10 cellular contexts compared by ENCODE assay signal in the genomic region with DNA sequence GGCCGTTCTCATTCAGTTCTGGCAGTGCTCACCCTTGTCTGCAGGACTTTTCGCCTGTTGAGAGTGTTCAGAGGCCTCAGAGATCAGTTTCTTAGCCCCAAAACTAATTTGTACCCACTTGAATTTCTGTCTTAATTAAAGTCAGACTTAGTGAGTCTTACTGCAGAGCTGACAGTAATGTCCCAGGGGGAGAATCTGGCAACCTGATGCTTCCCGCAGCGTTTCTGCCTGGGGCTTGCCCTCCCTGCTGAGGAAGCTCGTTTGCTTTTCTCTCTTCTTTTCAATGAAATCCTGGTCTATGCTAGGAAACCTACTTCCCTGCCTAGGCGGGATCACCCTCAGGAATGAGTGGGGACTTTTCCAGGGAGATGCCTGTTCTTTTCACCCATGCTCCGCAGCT. TPM values are rescaled to one million over a fixed set of nuclear protein-coding genes. Genes with fewer than 3 reads are reported as not detected.
DNase-seq lines count a peak whose midpoint lies in the region; ATAC-seq, FAIRE-seq and TF ChIP-seq lines count a peak whose summit lies in the region.
"Had no signal": no experiment of that assay in that cellular context is flagged by ENCODE, and none has a peak within 500 bp of the region (broad histone marks: within the 10 kb centered on the region; RNA-seq: fewer than 3 reads in every experiment).

No MANE protein-coding gene starts in this region.

- no peak for TF ChIP-seq POLR2A in H1 (IDR thresholded peaks at IDR 0.05; ENCODE audit: control extremely low read depth in 1 of 2, low read depth in 2 of 2, low read length in 2 of 2)

- no peak overlapping the region for H3K14ac ChIP-seq in H1 (ENCODE audit: insufficient read length)
- peak overlapping the region; percentile 36 for H3K14ac ChIP-seq in trophoblast cell (ENCODE audit: low read length)

- H3K79me1 ChIP-seq in H1 (ENCODE audit: low read depth, low read length) (no peaks in the 10 kb centered on the region; the same call in 1 of the 2 replicates), trophoblast cell (ENCODE audit: low read length) (peaks cover 17% of the 10 kb centered on the region)

- H4K20me1 ChIP-seq in H1 (replicated peaks in 1 of 2; ENCODE audit: control insufficient read depth in 1 of 2, insufficient read depth in 2 of 2, low read length in 2 of 2) = peaks cover 0 to 4% of the 10 kb centered on the region in 2 experiments

- intact Hi-C loops in CD14-positive monocyte (cut with micrococcal nuclease) = no loop called here

- no peak for TF ChIP-seq CTCF in CD14-positive monocyte (IDR thresholded peaks at IDR 0.05)
- no peak for TF ChIP-seq CTCF in H1 (IDR thresholded peaks at IDR 0.05; ENCODE audit: control extremely low read depth in 1 of 3, insufficient read depth in 1 of 3, low read depth in 1 of 3, low read length in 3 of 3)

- H2AFZ ChIP-seq in H1 (ENCODE audit: low read length) (no peak overlapping the region), trophoblast cell (ENCODE audit: insufficient read depth, low read length, poor library complexity) (no peak overlapping the region)

- no peak overlapping the region for H3K18ac ChIP-seq in H1 (ENCODE audit: extremely low read depth, low read length)
- H3K18ac ChIP-seq in trophoblast cell (ENCODE audit: low read length) = peak overlapping the region; percentile 67

- H3K79me2 ChIP-seq in H1 (ENCODE audit: control insufficient read depth in 1 of 2, insufficient read depth in 2 of 2, low read length in 2 of 2) (no peaks in the 10 kb centered on the region; a peak in 1 of 4 replicates), trophoblast cell (ENCODE audit: control insufficient read depth, insufficient read depth, low read length, poor library complexity) (no peaks in the 10 kb centered on the region)

- no peak overlapping the region for H4K8ac ChIP-seq in H1 (ENCODE audit: extremely low read depth, insufficient read depth, low read length)
- H4K8ac ChIP-seq in trophoblast cell (ENCODE audit: low read depth, low read length) = no peak overlapping the region

- H2BK5ac ChIP-seq in H1 (ENCODE audit: low read depth, low read length) (peak overlapping the region; percentile 96), trophoblast cell (ENCODE audit: low read depth, low read length, poor library complexity) (no peak overlapping the region)

- H3K4me3 ChIP-seq in H1 (ENCODE audit: extremely low read depth in 1 of 4, insufficient read depth in 2 of 4, low read depth in 3 of 4, low read length in 4 of 4) (no peak overlapping the region), trophoblast cell (ENCODE audit: low read depth, low read length) (no peak overlapping the region)

- H4K5ac ChIP-seq in H1 (ENCODE audit: insufficient read length, low read depth, low read length) = no peak overlapping the region

- H3K4me1 ChIP-seq in H1 (replicated peaks in 1 of 4; ENCODE audit: control insufficient read depth in 3 of 4, insufficient read depth in 4 of 4, low read length in 3 of 4) (no peaks in the 10 kb centered on the region), trophoblast cell (ENCODE audit: control insufficient read depth in 1 of 2, insufficient read depth in 2 of 2, low read length in 2 of 2) (peaks cover 0 to 5% of the 10 kb centered on the region in 2 experiments)

- peaks cover 59 to 85% of the 10 kb centered on the region in 2 donors for H3K36me3 Mint-ChIP-seq in CD14-positive monocyte
- peaks cover 3% of the 10 kb centered on the region for H3K36me3 Mint-ChIP-seq in IgD-negative memory B cell
- peaks cover 73% of the 10 kb centered on the region for H3K36me3 Mint-ChIP-seq in T-helper 2 cell treated with Interferon-gamma antibody and Interleukin-4, amounts not matched to agents 5 μg/mL and 100 μg/mL, for 36 hours (ENCODE audit: low read depth)
- H3K36me3 Mint-ChIP-seq in naive thymus-derived CD8-positive, alpha-beta T cell = peaks cover 0 to 32% (median 11%) of the 10 kb centered on the region in 3 donors

- H3K4me2 ChIP-seq in H1 (ENCODE audit: insufficient read depth in 1 of 2, low read depth in 2 of 2, low read length in 2 of 2) (no peak overlapping the region), trophoblast cell (ENCODE audit: low read length) (no peak overlapping the region)

- H2AK5ac ChIP-seq in H1 (ENCODE audit: low read depth, low read length) = peak overlapping the region; percentile 97; the same call in 1 of the 2 replicates
- no peak overlapping the region for H2AK5ac ChIP-seq in trophoblast cell (ENCODE audit: low read length)

- H3K4ac ChIP-seq in H1 (replicated peaks; ENCODE audit: insufficient read length, low read depth, low read length) (no peak overlapping the region), trophoblast cell (ENCODE audit: low read depth, low read length) (no peak overlapping the region)

- DNase-seq in CD14-positive monocyte (ENCODE audit: low spot score) (no peak), H1 (ENCODE audit: low read depth in 1 of 2, low spot score in 2 of 2) (no peak), trophoblast cell (no peak)
- DNase-seq in T-helper 2 cell treated with Interferon-gamma antibody and Interleukin-4, amounts not matched to agents 5 μg/mL and 100 μg/mL, for 36 hours (ENCODE audit: low spot score) = no peak
- no peak for DNase-seq in naive thymus-derived CD8-positive, alpha-beta T cell
- no peak for DNase-seq in stimulated activated naive CD4-positive, alpha-beta T cell (lab: John Stamatoyannopoulos, UW)
- DNase-seq: midbrain, small intestine had no signal

- no peaks in the 10 kb centered on the region; the same call in 1 of the 2 replicates for H3K23me2 ChIP-seq in H1 (ENCODE audit: low read depth, low read length)

- H3K27ac ChIP-seq in H1 (ENCODE audit: low read depth, low read length) = peak overlapping the region; percentile 92
- peak overlapping the region; percentile 92 for H3K27ac ChIP-seq in trophoblast cell (ENCODE audit: low read depth, low read length)

- H3K9me3 ChIP-seq in H1 (ENCODE audit: insufficient read depth in 2 of 2, low read depth in 1 of 2, low read length in 1 of 2) (peaks cover 21 to 32% of the 10 kb centered on the region in 2 experiments), trophoblast cell (ENCODE audit: insufficient read depth, low read depth, low read length) (peaks cover 24% of the 10 kb centered on the region)

- no peak overlapping the region for H2BK120ac ChIP-seq in H1 (replicated peaks; ENCODE audit: low read depth, low read length)
- no peak overlapping the region for H2BK120ac ChIP-seq in trophoblast cell (ENCODE audit: insufficient read depth, low read length, poor library complexity)

- no peak overlapping the region for H4K12ac ChIP-seq in trophoblast cell (ENCODE audit: low read depth, low read length)

- TF ChIP-seq EP300 in H1 (IDR thresholded peaks at IDR 0.05; ENCODE audit: borderline replicate concordance in 1 of 2, low read depth in 2 of 2, low read length in 2 of 2) = no peak

- no peak overlapping the region; a peak in 1 of 7 replicates for H3K9ac ChIP-seq in H1 (replicated peaks in 1 of 4; ENCODE audit: extremely low read depth in 1 of 4, low read depth in 3 of 4, low read length in 3 of 4)
- no peak overlapping the region for H3K9ac ChIP-seq in trophoblast cell (ENCODE audit: low read length)

- H3K27me3 Mint-ChIP-seq in CD14-positive monocyte (ENCODE audit: low read depth in 3 of 3) (peaks cover 0 to 18% (median 0%) of the 10 kb centered on the region in 3 donors), IgD-negative memory B cell (no peaks in the 10 kb centered on the region)
- no peaks in the 10 kb centered on the region for H3K27me3 Mint-ChIP-seq in T-helper 2 cell treated with Interferon-gamma antibody and Interleukin-4, amounts not matched to agents 5 μg/mL and 100 μg/mL, for 36 hours (ENCODE audit: low read depth)
- no peaks in the 10 kb centered on the region for H3K27me3 Mint-ChIP-seq in naive thymus-derived CD8-positive, alpha-beta T cell

- H3K27me3 ChIP-seq in H1 (replicated peaks in 1 of 4; ENCODE audit: control insufficient read depth in 3 of 4, extremely low read depth in 1 of 4, insufficient read depth in 3 of 4, low read length in 3 of 4) (no peaks in the 10 kb centered on the region), trophoblast cell (ENCODE audit: insufficient read depth, low read length) (no peaks in the 10 kb centered on the region)

- H3K36me3 ChIP-seq in H1 (ENCODE audit: control insufficient read depth in 2 of 4, insufficient read depth in 4 of 4, low read length in 3 of 4) = peaks cover 19 to 58% (median 35%) of the 10 kb centered on the region in 4 experiments
- peaks cover 64 to 70% of the 10 kb centered on the region in 2 experiments for H3K36me3 ChIP-seq in trophoblast cell (ENCODE audit: control insufficient read depth in 1 of 2, insufficient read depth in 2 of 2, low read length in 2 of 2)

- no peak overlapping the region for H3K56ac ChIP-seq in H1 (replicated peaks; ENCODE audit: insufficient read length, low read depth, low read length)

- ATAC-seq in naive thymus-derived CD8-positive, alpha-beta T cell = no peak
- ATAC-seq in GM21360 (IDR thresholded peaks at IDR 0.05; ENCODE audit: unreplicated experiment) = no peak

- no peak for TF ChIP-seq RAD21 in H1 (IDR thresholded peaks at IDR 0.05 in 1 of 2, conservative IDR thresholded peaks at IDR 0.05 in 1 of 2; ENCODE audit: low read depth in 2 of 2, low read length in 2 of 2)

- CTCF ChIA-PET in H1 (lab: Charles Lee; ENCODE audit: partially characterized antibody) = interaction anchor here (0.5 to 1.6 kb wide), 4 partner anchors 17 to 204 kb away, joined by 3 to 4 read pairs (median 4); no protein-coding TSS in a partner anchor

- FAIRE-seq in H1 (lab: Jason Lieb, UNC) = no peak
- FAIRE-seq: small intestine had no signal

- peak overlapping the region; percentile 84; the same call in 1 of the 2 replicates for H2BK12ac ChIP-seq in H1 (ENCODE audit: low read depth, low read length)
- no peak overlapping the region for H2BK12ac ChIP-seq in trophoblast cell (ENCODE audit: low read length)

- no peaks in the 10 kb centered on the region for H3K4me1 Mint-ChIP-seq in CD14-positive monocyte
- peaks cover 0 to 1% (median 0%) of the 10 kb centered on the region in 3 donors for H3K4me1 Mint-ChIP-seq in IgD-negative memory B cell
- no peaks in the 10 kb centered on the region for H3K4me1 Mint-ChIP-seq in T-helper 2 cell treated with Interferon-gamma antibody and Interleukin-4, amounts not matched to agents 5 μg/mL and 100 μg/mL, for 36 hours (ENCODE audit: low read depth)
- peaks cover 0 to 5% (median 3%) of the 10 kb centered on the region in 4 donors for H3K4me1 Mint-ChIP-seq in naive thymus-derived CD8-positive, alpha-beta T cell

- peaks cover 7 to 26% (median 17%) of the 10 kb centered on the region in 7 donors for H3K9me3 Mint-ChIP-seq in CD14-positive monocyte
- peaks cover 0 to 3% (median 0%) of the 10 kb centered on the region in 3 donors for H3K9me3 Mint-ChIP-seq in IgD-negative memory B cell
- peaks cover 17% of the 10 kb centered on the region for H3K9me3 Mint-ChIP-seq in T-helper 2 cell treated with Interferon-gamma antibody and Interleukin-4, amounts not matched to agents 5 μg/mL and 100 μg/mL, for 36 hours
- peaks cover 0 to 4% (median 0%) of the 10 kb centered on the region in 9 donors for H3K9me3 Mint-ChIP-seq in naive thymus-derived CD8-positive, alpha-beta T cell

- H3K23ac ChIP-seq in H1 (ENCODE audit: insufficient read length) (no peak overlapping the region), trophoblast cell (ENCODE audit: low read length) (no peak overlapping the region)

- no peak overlapping the region for H2BK20ac ChIP-seq in H1 (ENCODE audit: low read length)

- WGBS in H1 (ENCODE audit: extremely low coverage in 1 of 2, insufficient coverage in 1 of 2, insufficient read length in 1 of 2, insufficient replicate concordance in 2 of 2, low coverage in 1 of 2, low lambda C conversion rate in 2 of 2, missing lambda C conversion rate in 1 of 2), 2 experiments = 92% methylated on average over 7 of the region's 7 CpGs; no CpG with 5 or more reads in 1 of the 2 experiments
- WGBS in trophoblast cell (ENCODE audit: extremely low coverage, insufficient coverage, insufficient read length) = no CpG with 5 or more reads among the region's 7 CpGs

- H3K27ac Mint-ChIP-seq in CD14-positive monocyte (peak overlapping the region in 5 of 7 donors; percentile 85 to 94 (median 91)), IgD-negative memory B cell (peak overlapping the region in 2 of 3 donors; percentile 80 to 92)
- no peak overlapping the region for H3K27ac Mint-ChIP-seq in T-helper 2 cell treated with Interferon-gamma antibody and Interleukin-4, amounts not matched to agents 5 μg/mL and 100 μg/mL, for 36 hours
- peak overlapping the region in 4 of 10 donors; percentile 19 to 87 (median 54) for H3K27ac Mint-ChIP-seq in naive thymus-derived CD8-positive, alpha-beta T cell

- H4K91ac ChIP-seq in H1 (replicated peaks; ENCODE audit: insufficient read length, low read length) (no peak overlapping the region), trophoblast cell (ENCODE audit: low read depth, low read length) (peak overlapping the region; percentile 30)

- POLR2A ChIA-PET in H1 (lab: Charles Lee; ENCODE audit: partially characterized antibody) = interaction anchor here (0.8 to 1.3 kb wide), 3 partner anchors 21 to 71 kb away, joined by 4 read pairs; a partner anchor contains a TSS
- POLR2A ChIA-PET in naive thymus-derived CD8-positive, alpha-beta T cell (lab: Charles Lee) = no interaction called here

- H3K4me3 Mint-ChIP-seq in CD14-positive monocyte = no peak overlapping the region
- no peak overlapping the region for H3K4me3 Mint-ChIP-seq in IgD-negative memory B cell
- H3K4me3 Mint-ChIP-seq in T-helper 2 cell treated with Interferon-gamma antibody and Interleukin-4, amounts not matched to agents 5 μg/mL and 100 μg/mL, for 36 hours = no peak overlapping the region
- no peak overlapping the region for H3K4me3 Mint-ChIP-seq in naive thymus-derived CD8-positive, alpha-beta T cell

- no peak overlapping the region; the same call in 1 of the 2 replicates for H2BK15ac ChIP-seq in H1 (ENCODE audit: low read length)

RNA-seq across cellular contexts. Expression of a gene that starts 25.3 kb away (rescaled TPM):
- not detected for polyA plus RNA-seq in CD14-positive monocyte
- 9.4 TPM for polyA plus RNA-seq in IgD-negative memory B cell
- 69.9 and 76.0 TPM in 2 replicates for total RNA-seq in H1 (2021; fragmentation: NEBNext Ultra II Directional; extraction: Animal tissue kit (Norgen Biotek cat#: 25700))
- polyA plus RNA-seq in H1 (2011; rRNA removed) = 92.6 and 128 TPM in 2 replicates
- polyA plus RNA-seq in H1 (2011; cell fraction: cytosol; rRNA removed) = 67.3 TPM
- 98.2 TPM for polyA plus RNA-seq in H1 (2011; cell fraction: nucleus; rRNA removed)
- 57.0 to 79.5 TPM (median 70.2 TPM) in 4 replicates for polyA plus RNA-seq in H1 (2012, experiment 1 of 2)
- 80.6 TPM for polyA plus RNA-seq in H1 (2012, experiment 2 of 2)
- polyA plus RNA-seq in H1 (2013, experiment 1 of 2) = 57.0 TPM
- polyA plus RNA-seq in H1 (2013, experiment 2 of 2) = 59.8 TPM
- 32.9 and 39.2 TPM in 2 replicates for polyA minus RNA-seq in H1 (2011; rRNA and poly(A)+ RNA removed)
- polyA minus RNA-seq in H1 (2011; cell fraction: cytosol; rRNA and poly(A)+ RNA removed) = 49.4 TPM
- 43.7 TPM for polyA minus RNA-seq in H1 (2011; cell fraction: nucleus; rRNA and poly(A)+ RNA removed)
- polyA plus RNA-seq in trophoblast cell (2013) = 9.9 and 10.6 TPM in 2 replicates
- under 1 TPM; 0.57 to 0.99 TPM for total RNA-seq in naive thymus-derived CD8-positive, alpha-beta T cell
- 1 to 10 TPM; 2.8 to 3.5 (median 3.3) TPM for polyA plus RNA-seq in naive thymus-derived CD8-positive, alpha-beta T cell

RNA-seq across cellular contexts. Expression of a gene that starts 45.4 kb away (rescaled TPM):
- polyA plus RNA-seq in CD14-positive monocyte (10 to 100 TPM; 63.7 to 83.7 TPM), IgD-negative memory B cell (67.5 TPM), H1 (2011; rRNA removed) (110 and 155 TPM in 2 replicates)
- 48.3 and 53.0 TPM in 2 replicates for total RNA-seq in H1 (2021; fragmentation: NEBNext Ultra II Directional; extraction: Animal tissue kit (Norgen Biotek cat#: 25700))
- polyA plus RNA-seq in H1 (2011; cell fraction: cytosol; rRNA removed) = 106 TPM
- polyA plus RNA-seq in H1 (2011; cell fraction: nucleus; rRNA removed) = 160 TPM
- polyA plus RNA-seq in H1 (2012, experiment 1 of 2) = 35.4 to 56.5 TPM (median 53.7 TPM) in 4 replicates
- polyA plus RNA-seq in H1 (2012, experiment 2 of 2) = 59.8 TPM
- 47.6 TPM for polyA plus RNA-seq in H1 (2013, experiment 1 of 2)
- 46.6 TPM for polyA plus RNA-seq in H1 (2013, experiment 2 of 2)
- polyA minus RNA-seq in H1 (2011; rRNA and poly(A)+ RNA removed) = 44.0 and 65.5 TPM in 2 replicates
- polyA minus RNA-seq in H1 (2011; cell fraction: cytosol; rRNA and poly(A)+ RNA removed) = 40.0 TPM
- 30.4 TPM for polyA minus RNA-seq in H1 (2011; cell fraction: nucleus; rRNA and poly(A)+ RNA removed)
- 48.9 and 52.2 TPM in 2 replicates for polyA plus RNA-seq in trophoblast cell (2013)
- 10 to 100 TPM; 44.3 to 48.1 TPM for total RNA-seq in naive thymus-derived CD8-positive, alpha-beta T cell
- polyA plus RNA-seq in naive thymus-derived CD8-positive, alpha-beta T cell = 10 to 100 TPM; 21.5 to 26.3 (median 25.8) TPM
